In the genomic region with DNA sequence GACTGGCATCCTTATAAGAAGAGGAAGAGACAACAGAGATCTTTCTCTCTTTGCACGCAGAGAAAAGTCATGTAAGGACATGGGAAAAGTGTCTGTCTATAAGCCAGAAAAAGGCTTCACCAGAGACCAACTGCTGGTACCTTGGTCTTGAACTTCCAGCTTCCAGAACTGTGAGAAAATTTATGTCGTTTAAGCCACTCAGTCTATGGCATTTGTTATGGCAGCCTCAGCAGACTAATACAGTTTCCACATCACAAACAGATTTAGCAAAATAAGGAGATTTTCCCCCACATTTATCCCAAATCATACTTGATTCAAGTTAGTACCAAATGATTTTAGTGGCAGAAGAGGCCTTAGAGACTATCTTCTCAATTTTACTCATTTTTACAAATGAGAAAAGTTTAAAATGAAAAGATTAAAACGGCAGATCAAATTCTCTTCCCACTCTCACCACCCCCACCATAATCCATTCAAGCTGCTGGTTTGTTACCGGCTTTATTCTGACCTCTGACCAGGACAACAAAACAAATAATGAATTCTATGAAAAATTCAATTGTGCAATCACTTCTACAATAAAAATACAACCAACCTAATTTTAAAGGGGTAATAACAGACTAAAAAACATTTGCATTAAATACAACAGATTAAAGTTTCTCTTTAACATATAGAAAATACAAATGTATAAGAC, we compare ENCODE assay signal across 15 cellular contexts.
DNase-seq lines count a peak whose midpoint lies in the region; ATAC-seq and TF ChIP-seq lines count a peak whose summit lies in the region.
"Had no signal": no experiment of that assay in that cellular context is flagged by ENCODE, and none has a peak within 500 bp of the region (broad histone marks: within the 10 kb centered on the region; RNA-seq: fewer than 3 reads in every experiment).

No MANE protein-coding gene starts in this region.

- 33% methylated on average over 3 of the region's 4 CpGs for WGBS in right lobe of liver (ENCODE audit: insufficient coverage, low coverage, low lambda C conversion rate, missing lambda C conversion rate)

- H3K79me2 ChIP-seq in ACC112 (ENCODE audit: control insufficient read depth, insufficient read depth, low read length, unreplicated experiment) = no peaks in the 10 kb centered on the region

- DNase-seq in adipocyte (ENCODE audit: low read depth) = peak; percentile 54
- DNase-seq in fibroblast of the conjunctiva (ENCODE audit: low read depth) = peak; percentile 30
- DNase-seq in right lobe of liver = no peak
- DNase-seq in activated T-cell treated with anti-CD3 and anti-CD28 coated beads, Interleukin-2, amount 50 U/mL, for 4 hours = no peak
- no peak for DNase-seq in activated CD4-positive, alpha-beta T cell treated with anti-CD3 and anti-CD28 coated beads, Interleukin-2, amount 10 ng/mL, durations not matched to agents 24 days and 14 days
- DNase-seq: CD8-positive, alpha-beta T cell; COR-L47; DMS153; DMS79 treated with DMSO at 0.1 percent for 48 hours; EL; IMR-90 had no signal

- H3K9me3 ChIP-seq in adipocyte (ENCODE audit: control insufficient read depth, low read length) (no peaks in the 10 kb centered on the region), right lobe of liver (no peaks in the 10 kb centered on the region)

- peaks cover 9% of the 10 kb centered on the region for H3K4me1 ChIP-seq in ACC112 (ENCODE audit: control insufficient read depth, insufficient read depth, low read length, unreplicated experiment)
- H3K4me1 ChIP-seq in adipocyte (ENCODE audit: control insufficient read depth, insufficient read depth, low read length) = peaks cover 6% of the 10 kb centered on the region
- H3K4me1 ChIP-seq in right lobe of liver = peaks cover 0 to 14% (median 4%) of the 10 kb centered on the region in 4 donors

- TF ChIP-seq CTCF in right lobe of liver (IDR thresholded peaks at IDR 0.05) = no peak

- H3K9ac ChIP-seq in adipocyte (ENCODE audit: low read length) = no peak overlapping the region

- H3K4me1 Mint-ChIP-seq in activated T-cell treated with anti-CD3 and anti-CD28 coated beads, Interleukin-2, amount 50 U/mL, for 4 hours (ENCODE audit: low read depth) = no peaks in the 10 kb centered on the region
- H3K4me1 Mint-ChIP-seq in activated CD4-positive, alpha-beta T cell treated with anti-CD3 and anti-CD28 coated beads, Interleukin-2, amount 10 ng/mL, durations not matched to agents 24 days and 14 days = no peaks in the 10 kb centered on the region
- H3K4me1 Mint-ChIP-seq: CD14-positive monocyte had no signal

- no peak overlapping the region for H3K27ac ChIP-seq in ACC112 (ENCODE audit: low read depth, low read length)
- H3K27ac ChIP-seq in right lobe of liver = peak overlapping the region in 2 of 3 donors; percentile 32 to 44

- ATAC-seq in right lobe of liver (peak; percentile 73 to 96 (median 86)), GM21786 (IDR thresholded peaks at IDR 0.05; ENCODE audit: unreplicated experiment) (no peak)
- no peak for ATAC-seq in activated T-cell treated with anti-CD3 and anti-CD28 coated beads, Interleukin-2, amount 50 U/mL, for 4 hours
- ATAC-seq: CD8-positive, alpha-beta T cell; HCT116 had no signal

- H3K9me3 Mint-ChIP-seq in activated T-cell treated with anti-CD3 and anti-CD28 coated beads, Interleukin-2, amount 50 U/mL, for 4 hours = no peaks in the 10 kb centered on the region
- no peaks in the 10 kb centered on the region for H3K9me3 Mint-ChIP-seq in activated CD4-positive, alpha-beta T cell treated with anti-CD3 and anti-CD28 coated beads, Interleukin-2, amount 10 ng/mL, durations not matched to agents 24 days and 14 days
- H3K9me3 Mint-ChIP-seq: CD8-positive, alpha-beta T cell had no signal

- intact Hi-C loops in right lobe of liver (cut with DNase I) = no loop called here
- intact Hi-C loops in activated CD4-positive, alpha-beta T cell treated with anti-CD3 and anti-CD28 coated beads, Interleukin-2, amount 10 ng/mL, durations not matched to agents 24 days and 14 days (cut with micrococcal nuclease) = no loop called here

- H3K36me3 ChIP-seq in ACC112 (ENCODE audit: insufficient read depth, low read length) (no peaks in the 10 kb centered on the region), adipocyte (ENCODE audit: control insufficient read depth, insufficient read depth, low read length, severe bottlenecking) (no peaks in the 10 kb centered on the region), right lobe of liver (no peaks in the 10 kb centered on the region)

- H3K27ac Mint-ChIP-seq in activated CD4-positive, alpha-beta T cell treated with anti-CD3 and anti-CD28 coated beads, Interleukin-2, amount 10 ng/mL, durations not matched to agents 24 days and 14 days = no peak overlapping the region
- H3K27ac Mint-ChIP-seq: CD14-positive monocyte; CD8-positive, alpha-beta T cell had no signal

- TF ChIP-seq POLR2A in right lobe of liver (IDR thresholded peaks at IDR 0.05) = no peak

- H2AFZ ChIP-seq in ACC112 (ENCODE audit: low read length, unreplicated experiment) = peak overlapping the region; percentile 36

- no peaks in the 10 kb centered on the region for H3K36me3 Mint-ChIP-seq in activated T-cell treated with anti-CD3 and anti-CD28 coated beads, Interleukin-2, amount 50 U/mL, for 4 hours (ENCODE audit: insufficient read depth)
- no peaks in the 10 kb centered on the region for H3K36me3 Mint-ChIP-seq in activated CD4-positive, alpha-beta T cell treated with anti-CD3 and anti-CD28 coated beads, Interleukin-2, amount 10 ng/mL, durations not matched to agents 24 days and 14 days (ENCODE audit: low read depth)
- H3K36me3 Mint-ChIP-seq: CD14-positive monocyte; CD8-positive, alpha-beta T cell had no signal

- H3K4me3 Mint-ChIP-seq in activated T-cell treated with anti-CD3 and anti-CD28 coated beads, Interleukin-2, amount 50 U/mL, for 4 hours = no peak overlapping the region
- no peak overlapping the region for H3K4me3 Mint-ChIP-seq in activated CD4-positive, alpha-beta T cell treated with anti-CD3 and anti-CD28 coated beads, Interleukin-2, amount 10 ng/mL, durations not matched to agents 24 days and 14 days
- H3K4me3 Mint-ChIP-seq: CD14-positive monocyte; CD8-positive, alpha-beta T cell had no signal

- H3K4me3 ChIP-seq in ACC112 (ENCODE audit: low read depth, low read length) (no peak overlapping the region), adipocyte (ENCODE audit: low read length) (no peak overlapping the region), right lobe of liver (peak overlapping the region in 1 of 3 donors; percentile 13)

- H3K27me3 Mint-ChIP-seq in activated T-cell treated with anti-CD3 and anti-CD28 coated beads, Interleukin-2, amount 50 U/mL, for 4 hours (ENCODE audit: low read depth) = no peaks in the 10 kb centered on the region
- no peaks in the 10 kb centered on the region for H3K27me3 Mint-ChIP-seq in activated CD4-positive, alpha-beta T cell treated with anti-CD3 and anti-CD28 coated beads, Interleukin-2, amount 10 ng/mL, durations not matched to agents 24 days and 14 days

- H3K27me3 ChIP-seq in ACC112 (ENCODE audit: insufficient read depth, low read length) (no peaks in the 10 kb centered on the region), adipocyte (replicated peaks; ENCODE audit: control insufficient read depth, insufficient read depth, low read length) (no peaks in the 10 kb centered on the region), right lobe of liver (no peaks in the 10 kb centered on the region)

Comparison
In these comparisons a context has a peak if more than half of its experiments do, and no peak if none do; other contexts are left out.
1. DNase-seq: peak in adipocyte (single experiment) and fibroblast of the conjunctiva (single experiment); none in right lobe of liver (0 of 3), activated T-cell treated with anti-CD3 and anti-CD28 coated beads, Interleukin-2, amount 50 U/mL, for 4 hours (single experiment) and activated CD4-positive, alpha-beta T cell treated with anti-CD3 and anti-CD28 coated beads, Interleukin-2, amount 10 ng/mL, durations not matched to agents 24 days and 14 days (single experiment).
2. ATAC-seq: peak in right lobe of liver (4 of 4); none in GM21786 (single experiment) and activated T-cell treated with anti-CD3 and anti-CD28 coated beads, Interleukin-2, amount 50 U/mL, for 4 hours (0 of 2).